Comparison of ENCODE assay signal across 8 cellular contexts in the genomic region with DNA sequence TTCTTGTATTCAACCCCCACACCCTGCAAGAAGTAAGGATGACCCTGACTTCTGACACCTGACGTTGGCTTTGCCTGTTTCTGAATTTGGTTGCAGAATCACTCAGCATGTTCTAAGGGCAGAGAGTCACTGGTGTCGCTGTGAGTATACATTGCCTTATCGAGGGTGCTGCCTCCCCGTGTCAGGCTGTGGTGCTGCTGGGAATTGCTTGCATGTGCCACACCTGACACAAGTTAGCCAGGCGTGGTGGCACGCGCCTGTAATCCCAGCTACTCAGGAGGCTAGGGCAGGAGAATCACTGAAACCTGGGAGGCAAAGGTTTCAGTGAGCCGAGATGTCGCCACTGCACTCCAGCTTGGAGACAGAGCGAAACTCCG. TPM values are rescaled to one million over a fixed set of nuclear protein-coding genes. Genes with fewer than 3 reads are reported as not detected.
DNase-seq lines count a peak whose midpoint lies in the region; ATAC-seq, FAIRE-seq and TF ChIP-seq lines count a peak whose summit lies in the region.

No MANE protein-coding gene starts in this region.

- FAIRE-seq in RCC 7860 (lab: Jason Lieb, UNC): no peak

- 52% methylated on average over 11 of the region's 11 CpGs for WGBS in liver
- 40 to 42% methylated on average over 3 to 11 of the region's 11 CpGs for WGBS in transverse colon (ENCODE audit: low coverage in 1 of 2), 2 donors

- H3K36me3 Mint-ChIP-seq in CD8-positive, alpha-beta T cell: peaks cover 2% of the 10 kb centered on the region

- peaks cover 3% of the 10 kb centered on the region for H3K9me3 Mint-ChIP-seq in CD8-positive, alpha-beta T cell

- H3K4me3 Mint-ChIP-seq in CD8-positive, alpha-beta T cell: peak overlapping the region; percentile 68

- peaks cover 34% of the 10 kb centered on the region for H3K4me1 Mint-ChIP-seq in CD8-positive, alpha-beta T cell (ENCODE audit: low read depth)

- H3K27ac Mint-ChIP-seq in CD8-positive, alpha-beta T cell: no peak overlapping the region

- H3K27ac ChIP-seq in CD8-positive, alpha-beta T cell (ENCODE audit: low read depth, low read length): no peak overlapping the region
- no peak overlapping the region for H3K27ac ChIP-seq in liver (ENCODE audit: low read depth in 1 of 2, low read length in 2 of 2)
- H3K27ac ChIP-seq in transverse colon: no peak overlapping the region
- no peak overlapping the region for H3K27ac ChIP-seq in tibial artery

- H3K9me3 ChIP-seq in CD8-positive, alpha-beta T cell (ENCODE audit: low read length): no peaks in the 10 kb centered on the region
- H3K9me3 ChIP-seq in liver (ENCODE audit: control insufficient read depth in 4 of 4, low read length in 3 of 4) (no peaks in the 10 kb centered on the region), transverse colon (no peaks in the 10 kb centered on the region), tibial artery (no peaks in the 10 kb centered on the region)

- peak in 1 of 2 donors; percentile 65 for TF ChIP-seq RAD21 in liver (IDR thresholded peaks at IDR 0.05)

- peak; percentile 38 for TF ChIP-seq CTCF in CD8-positive, alpha-beta T cell (IDR thresholded peaks at IDR 0.05)
- TF ChIP-seq CTCF in liver (IDR thresholded peaks at IDR 0.05; ENCODE audit: low read depth, low read length, missing input control): peak; percentile 15
- peak; percentile 18 to 57 (median 30) for TF ChIP-seq CTCF in transverse colon (IDR thresholded peaks at IDR 0.05)
- TF ChIP-seq CTCF in tibial artery (IDR thresholded peaks at IDR 0.05): no peak

- H3K9ac ChIP-seq in liver (ENCODE audit: low read depth in 1 of 2, low read length in 2 of 2): no peak overlapping the region

- POLR2A ChIA-PET in CD8-positive, alpha-beta T cell (lab: Charles Lee): interaction anchor here (1.0 to 1.2 kb wide), 2 partner anchors 59 to 86 kb away, joined by 3 read pairs; a partner anchor contains a TSS

- ATAC-seq in CD8-positive, alpha-beta T cell: peak; percentile 75
- ATAC-seq in HG02610 (IDR thresholded peaks at IDR 0.05; ENCODE audit: unreplicated experiment) (peak; percentile 55), HG02870 (IDR thresholded peaks at IDR 0.05; ENCODE audit: unreplicated experiment) (no peak)

- in situ Hi-C loops in transverse colon (cut with MboI; ENCODE audit: low pct_ligation_motif_present in 1 of 4, low pct_unique_long_range_greater_than_20kb in 1 of 4, low sequenced_read_pairs in 3 of 4): no loop called here

- no peak for TF ChIP-seq POLR2A in transverse colon (IDR thresholded peaks at IDR 0.05)

- peak in 5 of 7 experiments; percentile 31 to 68 (median 56) for DNase-seq in CD8-positive, alpha-beta T cell
- DNase-seq in RCC 7860 (ENCODE audit: low spot score) (peak; percentile 14), transverse colon (peak; percentile 64), tibial artery (no peak)
- DNase-seq in activated naive CD4-positive, alpha-beta T cell treated with Interleukin-2 at 50 U/mL for 16 hours: peak; percentile 62

- peaks cover 29% of the 10 kb centered on the region for H3K4me1 ChIP-seq in CD8-positive, alpha-beta T cell (ENCODE audit: insufficient read depth, low read length)
- H3K4me1 ChIP-seq in liver (ENCODE audit: control insufficient read depth in 4 of 4, insufficient read depth in 4 of 4, low read length in 3 of 4) (peaks cover 3 to 22% (median 17%) of the 10 kb centered on the region in 4 donors), transverse colon (peaks cover 0 to 5% (median 2%) of the 10 kb centered on the region in 4 donors), tibial artery (no peaks in the 10 kb centered on the region)

- H3K36me3 ChIP-seq in CD8-positive, alpha-beta T cell (ENCODE audit: insufficient read depth, low read length): no peaks in the 10 kb centered on the region
- H3K36me3 ChIP-seq in liver (ENCODE audit: control insufficient read depth in 4 of 4, insufficient read depth in 3 of 4, low read depth in 1 of 4, low read length in 3 of 4) (no peaks in the 10 kb centered on the region), transverse colon (no peaks in the 10 kb centered on the region), tibial artery (no peaks in the 10 kb centered on the region)

- CTCF ChIA-PET in CD8-positive, alpha-beta T cell (lab: Charles Lee): interaction anchor here (0.6 to 1.3 kb wide), 9 partner anchors 10 to 846 kb away, joined by 3 to 9 read pairs (median 4); no protein-coding TSS in a partner anchor

- H3K4me3 ChIP-seq in CD8-positive, alpha-beta T cell (ENCODE audit: low read depth, low read length): peak overlapping the region; percentile 22
- no peak overlapping the region for H3K4me3 ChIP-seq in liver (ENCODE audit: low read depth in 1 of 3, low read length in 3 of 3)
- no peak overlapping the region for H3K4me3 ChIP-seq in transverse colon
- no peak overlapping the region for H3K4me3 ChIP-seq in tibial artery

- H3K27me3 ChIP-seq in CD8-positive, alpha-beta T cell (ENCODE audit: insufficient read depth, low read length): no peaks in the 10 kb centered on the region
- H3K27me3 ChIP-seq in liver (ENCODE audit: control insufficient read depth in 4 of 4, insufficient read depth in 4 of 4, low read length in 3 of 4): no peaks in the 10 kb centered on the region
- H3K27me3 ChIP-seq in transverse colon: peaks cover 43% of the 10 kb centered on the region
- H3K27me3 ChIP-seq in tibial artery: peaks cover 0 to 43% of the 10 kb centered on the region in 2 donors

- no peak for TF ChIP-seq EP300 in transverse colon (IDR thresholded peaks at IDR 0.05; ENCODE audit: low read depth)

- intact Hi-C loops in CD8-positive, alpha-beta T cell (cut with DNase I, micrococcal nuclease): loop anchor here in 1 of 2 experiments (1.0 to 10.0 kb wide), 3 partner anchors 179 to 529 kb away; no protein-coding TSS in a partner anchor
- intact Hi-C loops in transverse colon (cut with DNase I; ENCODE audit: low total_unique reads): no loop called here
- intact Hi-C loops in tibial artery (cut with DNase I; ENCODE audit: low total_unique reads): no loop called here

- no peaks in the 10 kb centered on the region for H3K27me3 Mint-ChIP-seq in CD8-positive, alpha-beta T cell (ENCODE audit: low read depth)

TF ChIP-seq in liver, 16 proteins besides CTCF, POLR2A, EP300 and RAD21:
- no peak for TF ChIP-seq JUND (IDR thresholded peaks at IDR 0.05)
- no peak for TF ChIP-seq YY1 (IDR thresholded peaks at IDR 0.05)
- TF ChIP-seq, protein P1, sequence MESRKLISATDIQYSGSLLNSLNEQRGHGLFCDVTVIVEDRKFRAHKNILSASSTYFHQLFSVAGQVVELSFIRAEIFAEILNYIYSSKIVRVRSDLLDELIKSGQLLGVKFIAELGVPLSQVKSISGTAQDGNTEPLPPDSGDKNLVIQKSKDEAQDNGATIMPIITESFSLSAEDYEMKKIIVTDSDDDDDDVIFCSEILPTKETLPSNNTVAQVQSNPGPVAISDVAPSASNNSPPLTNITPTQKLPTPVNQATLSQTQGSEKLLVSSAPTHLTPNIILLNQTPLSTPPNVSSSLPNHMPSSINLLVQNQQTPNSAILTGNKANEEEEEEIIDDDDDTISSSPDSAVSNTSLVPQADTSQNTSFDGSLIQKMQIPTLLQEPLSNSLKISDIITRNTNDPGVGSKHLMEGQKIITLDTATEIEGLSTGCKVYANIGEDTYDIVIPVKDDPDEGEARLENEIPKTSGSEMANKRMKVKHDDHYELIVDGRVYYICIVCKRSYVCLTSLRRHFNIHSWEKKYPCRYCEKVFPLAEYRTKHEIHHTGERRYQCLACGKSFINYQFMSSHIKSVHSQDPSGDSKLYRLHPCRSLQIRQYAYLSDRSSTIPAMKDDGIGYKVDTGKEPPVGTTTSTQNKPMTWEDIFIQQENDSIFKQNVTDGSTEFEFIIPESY (IDR thresholded peaks at IDR 0.05): no peak
- no peak for TF ChIP-seq SP1 (IDR thresholded peaks at IDR 0.05)
TF ChIP-seq in liver: peak in this region for 0.

RNA-seq across cellular contexts. Expression of a gene that starts 45.9 kb away (rescaled TPM):
- total RNA-seq in CD8-positive, alpha-beta T cell: 10 to 100 TPM; 13.2 to 13.3 TPM
- total RNA-seq in liver (10 to 100 TPM in 1 of 2 donors, 1 to 10 TPM in 1; 9.2 to 12.9 TPM), transverse colon (10 to 100 TPM in 2 of 4 donors, 1 to 10 TPM in 2; 6.6 to 22.7 (median 10.3) TPM)
- polyA plus RNA-seq in liver: 1 to 10 TPM; 4.6 to 9.3 TPM

RNA-seq across cellular contexts. Expression of a gene that starts 59.7 kb away (rescaled TPM):
- 10 to 100 TPM; 18.0 to 18.2 TPM for total RNA-seq in CD8-positive, alpha-beta T cell
- total RNA-seq in liver (10 to 100 TPM; 18.5 to 31.3 TPM), transverse colon (10 to 100 TPM; 45.6 to 82.8 (median 64.1) TPM)
- 10 to 100 TPM; 15.8 to 25.3 TPM for polyA plus RNA-seq in liver

Comparison
In these comparisons a context has a peak if more than half of its experiments do, and no peak if none do; other contexts are left out.
1. DNase-seq: peak in CD8-positive, alpha-beta T cell (5 of 7), RCC 7860 (single experiment), activated naive CD4-positive, alpha-beta T cell treated with Interleukin-2 at 50 U/mL for 16 hours (single experiment) and transverse colon (single experiment); none in tibial artery (0 of 2).
2. CTCF ChIP-seq: peak in CD8-positive, alpha-beta T cell (single experiment), liver (single experiment) and transverse colon (5 of 5); none in tibial artery (0 of 2).